ENCODE assay signal across 8 cellular contexts in the genomic region with DNA sequence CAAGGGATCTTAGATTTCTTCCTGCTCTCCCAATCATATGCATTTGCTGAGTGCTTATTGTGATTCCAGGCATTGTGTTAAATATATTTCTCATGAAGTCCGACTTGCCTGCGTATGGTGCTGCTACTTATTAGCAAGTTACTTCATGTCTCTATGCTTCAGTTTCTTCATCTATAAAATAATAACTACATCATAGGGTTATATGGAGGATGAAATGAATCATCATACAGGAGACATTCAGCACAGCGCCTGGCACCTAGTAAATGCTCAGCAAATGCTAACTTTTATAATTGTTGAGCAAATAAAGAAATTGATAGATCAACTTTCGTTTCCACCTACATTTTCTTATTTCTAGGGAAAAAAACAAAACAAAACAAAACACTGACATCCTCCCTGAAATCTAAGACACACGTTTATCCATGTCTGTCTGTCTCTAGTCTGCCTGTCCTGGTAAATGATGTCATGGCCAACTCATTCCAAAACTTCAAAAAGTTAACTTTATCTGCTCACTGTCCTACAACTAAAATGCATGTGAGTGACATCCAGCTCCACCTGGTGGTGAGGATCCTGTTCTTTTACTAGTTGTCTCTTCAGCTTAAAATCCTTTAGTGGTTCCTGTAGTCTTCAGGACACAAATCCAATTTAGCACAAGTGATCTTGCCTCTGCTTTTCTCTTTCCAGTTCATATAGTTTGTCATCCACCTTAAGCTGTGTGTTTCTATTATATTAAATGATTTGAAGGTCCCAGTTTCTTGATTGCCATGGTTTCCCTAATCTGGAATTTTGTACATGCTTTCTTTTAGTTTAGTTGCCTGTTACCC. TPM values are rescaled to one million over a fixed set of nuclear protein-coding genes. Genes with fewer than 3 reads are reported as not detected.
DNase-seq lines count a peak whose midpoint lies in the region; TF ChIP-seq lines count a peak whose summit lies in the region.

No MANE protein-coding gene starts in this region.

- H3K36me3 ChIP-seq in OCI-LY7 (ENCODE audit: insufficient read depth, low read length), result peaks cover 60% of the 10 kb centered on the region

- CTCF ChIA-PET in HEK293T (lab: Yijun Ruan, JAX) (no interaction called here), OCI-LY7 (lab: Charles Lee; ENCODE audit: unreplicated experiment) (no interaction called here)

- POLR2A ChIA-PET in HEK293T (lab: Yijun Ruan, JAX) (no interaction called here), OCI-LY7 (lab: Charles Lee) (interaction anchor here (0.9 to 1.6 kb wide), 3 partner anchors 9 to 34 kb away, joined by 3 to 4 read pairs (median 3); no protein-coding TSS in a partner anchor)

- BruUV-seq in OCI-LY7 (replicated peaks; lab: Mats Ljungman, UMichigan), result no TSS peak

- TF ChIP-seq CTCF in OCI-LY7 (conservative IDR thresholded peaks at IDR 0.05; ENCODE audit: low read length) (peak; percentile 78), cardiac fibroblast (IDR thresholded peaks at IDR 0.05; ENCODE audit: low read depth, low read length) (peak; percentile 54), osteocyte (IDR thresholded peaks at IDR 0.05) (peak; percentile 61)

- H3K27me3 Mint-ChIP-seq in osteocyte (ENCODE audit: unreplicated experiment), result no peaks in the 10 kb centered on the region

- no peak overlapping the region for H3K27ac ChIP-seq in OCI-LY7 (ENCODE audit: low read depth, low read length, poor library complexity, severe bottlenecking)

- H3K9me3 Mint-ChIP-seq in osteocyte (ENCODE audit: unreplicated experiment), result no peaks in the 10 kb centered on the region

- peak; percentile 16 for DNase-seq in activated T-cell treated with anti-CD3 and anti-CD28 coated beads for 1 hour (ENCODE audit: low read depth)
- DNase-seq in activated T-cell treated with anti-CD3 and anti-CD28 coated beads, Interleukin-2, amount 50 U/mL, for 1 hour, result no peak
- DNase-seq in HEK293T (ENCODE audit: extremely low spot score), result peak; percentile 15
- peak; percentile 33 for DNase-seq in OCI-LY7 (ENCODE audit: low spot score)
- peak; percentile 25 to 64 for DNase-seq in cardiac fibroblast (ENCODE audit: low read depth in 2 of 2)
- no peak for DNase-seq in osteocyte (ENCODE audit: extremely low spot score, unreplicated experiment)
- no peak for DNase-seq in cortex of kidney (lab: John Stamatoyannopoulos, UW)
- DNase-seq in NCI-H1092 treated with DMSO at 0.1 percent for 48 hours (lab: John Stamatoyannopoulos, UW), result no peak

- no peaks in the 10 kb centered on the region for H3K9me3 ChIP-seq in OCI-LY7 (ENCODE audit: low read length)

- H3K4me1 Mint-ChIP-seq in osteocyte (ENCODE audit: unreplicated experiment), result no peaks in the 10 kb centered on the region

- H3K4me2 ChIP-seq in OCI-LY7 (ENCODE audit: low read length), result no peak overlapping the region

- no peak overlapping the region for H3K4me3 Mint-ChIP-seq in osteocyte (ENCODE audit: unreplicated experiment)

- H3K4me3 ChIP-seq in OCI-LY7 (ENCODE audit: low read depth, low read length, poor library complexity, severe bottlenecking) (no peak overlapping the region), cardiac fibroblast (replicated peaks in 1 of 2; ENCODE audit: low read depth in 2 of 2, low read length in 2 of 2) (no peak overlapping the region)

- H3K4me1 ChIP-seq in OCI-LY7 (ENCODE audit: insufficient read depth, low read length, poor library complexity, severe bottlenecking), result no peaks in the 10 kb centered on the region

- peaks cover 36% of the 10 kb centered on the region for H3K36me3 Mint-ChIP-seq in osteocyte (ENCODE audit: unreplicated experiment)

- no peaks in the 10 kb centered on the region for H3K79me2 ChIP-seq in OCI-LY7 (ENCODE audit: insufficient read depth, low read depth, low read length)

- H4K20me1 ChIP-seq in OCI-LY7 (ENCODE audit: insufficient read depth, low read length), result no peaks in the 10 kb centered on the region

- no peak overlapping the region for H3K27ac Mint-ChIP-seq in osteocyte (ENCODE audit: unreplicated experiment)

- intact Hi-C loops in OCI-LY7 (cut with micrococcal nuclease; ENCODE audit: unreplicated experiment), result no loop called here

- no peaks in the 10 kb centered on the region for H3K9me2 ChIP-seq in OCI-LY7 (ENCODE audit: insufficient read depth, low read length)

- H2AFZ ChIP-seq in OCI-LY7 (ENCODE audit: low read length), result no peak overlapping the region

TF ChIP-seq in HEK293T, 16 proteins besides CTCF, POLR2A, EP300 and RAD21:
- TF ChIP-seq, protein P1, sequence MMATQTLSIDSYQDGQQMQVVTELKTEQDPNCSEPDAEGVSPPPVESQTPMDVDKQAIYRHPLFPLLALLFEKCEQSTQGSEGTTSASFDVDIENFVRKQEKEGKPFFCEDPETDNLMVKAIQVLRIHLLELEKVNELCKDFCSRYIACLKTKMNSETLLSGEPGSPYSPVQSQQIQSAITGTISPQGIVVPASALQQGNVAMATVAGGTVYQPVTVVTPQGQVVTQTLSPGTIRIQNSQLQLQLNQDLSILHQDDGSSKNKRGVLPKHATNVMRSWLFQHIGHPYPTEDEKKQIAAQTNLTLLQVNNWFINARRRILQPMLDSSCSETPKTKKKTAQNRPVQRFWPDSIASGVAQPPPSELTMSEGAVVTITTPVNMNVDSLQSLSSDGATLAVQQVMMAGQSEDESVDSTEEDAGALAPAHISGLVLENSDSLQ (IDR thresholded peaks at IDR 0.05), result peak; percentile 58
- TF ChIP-seq BHLHE40 (IDR thresholded peaks at IDR 0.05; ENCODE audit: borderline replicate concordance), result no peak

RNA-seq across cellular contexts. Expression of gene PPP3R2, which starts 27.7 kb away (rescaled TPM):
- total RNA-seq in OCI-LY7 (2014; rRNA removed; shearing (Covaris generic)), result not detected in 2 replicates
- total RNA-seq in OCI-LY7 (2022) (not detected in 2 replicates), osteocyte (not detected in 2 replicates)

RNA-seq across cellular contexts. Expression of gene RNF20, which starts 33.5 kb away (rescaled TPM):
- 13.5 and 20.4 TPM in 2 replicates for total RNA-seq in OCI-LY7 (2014; rRNA removed; shearing (Covaris generic))
- 38.6 and 43.5 TPM in 2 replicates for total RNA-seq in OCI-LY7 (2022)
- 52.1 and 54.7 TPM in 2 replicates for total RNA-seq in osteocyte

Comparison
In these comparisons a context has a peak if more than half of its experiments do, and no peak if none do; other contexts are left out.
1. DNase-seq: peak in activated T-cell treated with anti-CD3 and anti-CD28 coated beads for 1 hour (single experiment), HEK293T (single experiment), OCI-LY7 (single experiment) and cardiac fibroblast (2 of 2); none in activated T-cell treated with anti-CD3 and anti-CD28 coated beads, Interleukin-2, amount 50 U/mL, for 1 hour (single experiment), osteocyte (single experiment), cortex of kidney (single experiment) and NCI-H1092 treated with DMSO at 0.1 percent for 48 hours (single experiment).
2. Peak in every context shown above with its lines, with median percentiles within 50 percentile points of each other: CTCF ChIP-seq.